8 cellular contexts compared by ENCODE assay signal in genomic region chr6:3209114-3210023, GRCh38. TPM values are rescaled to one million over a fixed set of nuclear protein-coding genes. Genes with fewer than 3 reads are reported as not detected.
DNase-seq lines count a peak whose midpoint lies in the region; ATAC-seq, FAIRE-seq and TF ChIP-seq lines count a peak whose summit lies in the region.

No MANE protein-coding gene starts in this region.

- H2AFZ ChIP-seq in OCI-LY7 (ENCODE audit: low read length) (peak overlapping the region; percentile 83), keratinocyte (ENCODE audit: control insufficient read depth, low read length) (peak overlapping the region; percentile 88)

- peaks cover 21% of the 10 kb centered on the region for H3K4me1 ChIP-seq in OCI-LY7 (ENCODE audit: insufficient read depth, low read length, poor library complexity, severe bottlenecking)
- H3K4me1 ChIP-seq in ascending aorta, result peaks cover 3 to 27% of the 10 kb centered on the region in 2 donors
- peaks cover 35% of the 10 kb centered on the region for H3K4me1 ChIP-seq in keratinocyte (ENCODE audit: control insufficient read depth, extremely low read depth, insufficient read depth, low read length)

- POLR2A ChIA-PET in OCI-LY7 (lab: Charles Lee), result interaction anchor here (0.5 to 1.4 kb wide), 4 partner anchors 9 to 257 kb away, joined by 3 to 4 read pairs (median 4); no protein-coding TSS in a partner anchor

- TF ChIP-seq CTCF in OCI-LY7 (conservative IDR thresholded peaks at IDR 0.05; ENCODE audit: low read length) (no peak), ascending aorta (IDR thresholded peaks at IDR 0.05) (no peak), keratinocyte (optimal IDR thresholded peaks at IDR 0.05 in 1 of 3, IDR thresholded peaks at IDR 0.05 in 1 of 3, conservative IDR thresholded peaks at IDR 0.05 in 1 of 3; ENCODE audit: extremely low read depth in 1 of 3, insufficient read depth in 2 of 3, low read length in 3 of 3) (peak; percentile 44 to 66 (median 46))

- H3K4me2 ChIP-seq in OCI-LY7 (ENCODE audit: low read length) (peak overlapping the region; percentile 22), keratinocyte (ENCODE audit: control insufficient read depth, extremely low read depth, insufficient read depth, low read depth, low read length) (peak overlapping the region; percentile 83)

- CTCF ChIA-PET in OCI-LY7 (lab: Charles Lee; ENCODE audit: unreplicated experiment), result no interaction called here

- dilution Hi-C loops in keratinocyte (cut with MboI; ENCODE audit: extremely low pct_ligation_motif_present, low sequenced_read_pairs), result no loop called here

- H3K27me3 ChIP-seq in ascending aorta, result no peaks in the 10 kb centered on the region
- H3K27me3 ChIP-seq in keratinocyte (ENCODE audit: control insufficient read depth, extremely low read depth, insufficient read depth, low read length), result no peaks in the 10 kb centered on the region

- no TSS peak for BruUV-seq in OCI-LY7 (replicated peaks; lab: Mats Ljungman, UMichigan)

- peak; percentile 42 for ATAC-seq in HG03108 (IDR thresholded peaks at IDR 0.05; ENCODE audit: unreplicated experiment)

- DNase-seq in stimulated activated naive CD4-positive, alpha-beta T cell treated with Interleukin-2 at 50 U/mL for 16 hours (lab: John Stamatoyannopoulos, UW), result peak; percentile 79
- DNase-seq in stimulated activated naive CD4-positive, alpha-beta T cell (lab: John Stamatoyannopoulos, UW), result no peak
- DNase-seq in OCI-LY7 (ENCODE audit: low spot score) (peak; percentile 42), ascending aorta (ENCODE audit: low spot score in 2 of 2) (peak in 1 of 2 donors; percentile 70), keratinocyte (ENCODE audit: low read depth, low spot score) (peak; percentile 95), NCI-H1105 treated with DMSO at 0.1 percent for 48 hours (lab: John Stamatoyannopoulos, UW) (no peak)
- peak; percentile 33 to 48 for DNase-seq in stimulated activated CD8-positive, alpha-beta memory T cell treated with anti-CD3 and anti-CD28 coated beads, Interleukin-2, amount 100 ng/mL, for 48 hours (ENCODE audit: low read depth in 2 of 2)

- H3K9me2 ChIP-seq in OCI-LY7 (ENCODE audit: insufficient read depth, low read length), result no peaks in the 10 kb centered on the region

- FAIRE-seq in keratinocyte (lab: Jason Lieb, UNC), result peak; percentile 73

- H3K79me2 ChIP-seq in OCI-LY7 (ENCODE audit: insufficient read depth, low read depth, low read length) (no peaks in the 10 kb centered on the region), keratinocyte (ENCODE audit: control insufficient read depth, insufficient read depth, low read length) (no peaks in the 10 kb centered on the region)

- H3K4me3 ChIP-seq in OCI-LY7 (ENCODE audit: low read depth, low read length, poor library complexity, severe bottlenecking), result no peak overlapping the region
- H3K4me3 ChIP-seq in ascending aorta, result no peak overlapping the region
- peak overlapping the region in 1 of 3 experiments; percentile 36 for H3K4me3 ChIP-seq in keratinocyte (ENCODE audit: control insufficient read depth in 2 of 3, extremely low read depth in 1 of 3, insufficient read depth in 2 of 3, low read depth in 1 of 3, low read length in 3 of 3)

- no peaks in the 10 kb centered on the region for H3K9me1 ChIP-seq in keratinocyte (ENCODE audit: control insufficient read depth, extremely low read depth, insufficient read depth, low read length)

- no peaks in the 10 kb centered on the region for H3K9me3 ChIP-seq in OCI-LY7 (ENCODE audit: low read length)
- peaks cover 0 to 7% of the 10 kb centered on the region in 2 donors for H3K9me3 ChIP-seq in ascending aorta
- H3K9me3 ChIP-seq in keratinocyte (ENCODE audit: control insufficient read depth, low read depth, low read length), result no peaks in the 10 kb centered on the region

- peak overlapping the region; percentile 67 for H3K9ac ChIP-seq in keratinocyte (ENCODE audit: control insufficient read depth, extremely low read depth, insufficient read depth, low read length)

- no peak overlapping the region for H3K27ac ChIP-seq in OCI-LY7 (ENCODE audit: low read depth, low read length, poor library complexity, severe bottlenecking)
- H3K27ac ChIP-seq in ascending aorta, result peak overlapping the region; percentile 15 to 64
- H3K27ac ChIP-seq in keratinocyte (ENCODE audit: control insufficient read depth, insufficient read depth, low read length), result peak overlapping the region; percentile 81

- H4K20me1 ChIP-seq in OCI-LY7 (ENCODE audit: insufficient read depth, low read length) (no peaks in the 10 kb centered on the region), keratinocyte (ENCODE audit: control insufficient read depth, extremely low read depth, insufficient read depth, low read length) (no peaks in the 10 kb centered on the region)

- H3K36me3 ChIP-seq in OCI-LY7 (ENCODE audit: insufficient read depth, low read length) (no peaks in the 10 kb centered on the region), ascending aorta (no peaks in the 10 kb centered on the region), keratinocyte (ENCODE audit: control insufficient read depth in 2 of 2, extremely low read depth in 1 of 2, insufficient read depth in 2 of 2, low read length in 2 of 2) (no peaks in the 10 kb centered on the region)

- intact Hi-C loops in OCI-LY7 (cut with micrococcal nuclease; ENCODE audit: unreplicated experiment) (loop anchor here (2.0 kb wide), 1 partner anchor 83 kb away; no protein-coding TSS in a partner anchor), ascending aorta (cut with DNase I) (loop anchor here (2.0 kb wide), 2 partner anchors 17 to 53 kb away; partner anchors contain the start of genes TUBB2A and TUBB2B)

RNA-seq across cellular contexts. Expression of gene TUBB2B, which starts 18.1 kb away (rescaled TPM):
- total RNA-seq in OCI-LY7 (2014; rRNA removed; shearing (Covaris generic)), result not detected in 2 replicates
- total RNA-seq in OCI-LY7 (2022) (0.27 and 0.33 TPM in 2 replicates), ascending aorta (not detected)
- 0.04 TPM in 1 of 3 replicates, not detected in the others for polyA plus RNA-seq in keratinocyte
- polyA plus RNA-seq in keratinocyte (2011; ENCODE audit: low read depth), result 1.0 TPM
- polyA plus RNA-seq in keratinocyte (2011; cell fraction: cytosol; rRNA removed), result 0.04 and 0.09 TPM in 2 replicates
- not detected in 2 replicates for polyA plus RNA-seq in keratinocyte (2011; cell fraction: nucleus; rRNA removed)
- polyA plus RNA-seq in keratinocyte (2012; ENCODE audit: low replicate concordance), result 2.1 TPM in 1 of 2 replicates, not detected in the other
- 0.13 to 0.51 TPM in 2 of 3 replicates, not detected in the other for polyA minus RNA-seq in keratinocyte
- not detected for polyA minus RNA-seq in keratinocyte (2011; cell fraction: cytosol; rRNA and poly(A)+ RNA removed)
- not detected in 2 replicates for polyA minus RNA-seq in keratinocyte (2011; cell fraction: nucleus; rRNA and poly(A)+ RNA removed)

RNA-seq across cellular contexts. Expression of gene PSMG4, which starts 49.4 kb away (rescaled TPM):
- 58.3 and 65.4 TPM in 2 replicates for total RNA-seq in OCI-LY7 (2014; rRNA removed; shearing (Covaris generic))
- total RNA-seq in OCI-LY7 (2022) (43.3 and 48.9 TPM in 2 replicates), ascending aorta (23.9 TPM)
- 9.9 to 19.7 TPM (median 16.3 TPM) in 3 replicates for polyA plus RNA-seq in keratinocyte
- 5.6 TPM for polyA plus RNA-seq in keratinocyte (2011; ENCODE audit: low read depth)
- polyA plus RNA-seq in keratinocyte (2011; cell fraction: cytosol; rRNA removed), result 8.8 and 12.3 TPM in 2 replicates
- polyA plus RNA-seq in keratinocyte (2011; cell fraction: nucleus; rRNA removed), result 9.2 and 9.7 TPM in 2 replicates
- 16.0 and 17.0 TPM in 2 replicates for polyA plus RNA-seq in keratinocyte (2012; ENCODE audit: low replicate concordance)
- polyA minus RNA-seq in keratinocyte, result 5.2 to 5.4 TPM (median 5.3 TPM) in 3 replicates
- polyA minus RNA-seq in keratinocyte (2011; cell fraction: cytosol; rRNA and poly(A)+ RNA removed), result 18.6 TPM
- polyA minus RNA-seq in keratinocyte (2011; cell fraction: nucleus; rRNA and poly(A)+ RNA removed), result 2.4 and 2.9 TPM in 2 replicates

RNA-seq across cellular contexts. Expression of gene TUBB2A, which starts 52.0 kb away (rescaled TPM):
- total RNA-seq in OCI-LY7 (2014; rRNA removed; shearing (Covaris generic)), result 33.0 and 42.1 TPM in 2 replicates
- 23.3 and 24.8 TPM in 2 replicates for total RNA-seq in OCI-LY7 (2022)
- total RNA-seq in ascending aorta, result 121 TPM
- 58.8 to 84.4 TPM (median 73.0 TPM) in 3 replicates for polyA plus RNA-seq in keratinocyte
- 96.2 TPM for polyA plus RNA-seq in keratinocyte (2011; ENCODE audit: low read depth)
- polyA plus RNA-seq in keratinocyte (2011; cell fraction: cytosol; rRNA removed), result 75.1 and 127 TPM in 2 replicates
- 79.8 and 104 TPM in 2 replicates for polyA plus RNA-seq in keratinocyte (2011; cell fraction: nucleus; rRNA removed)
- polyA plus RNA-seq in keratinocyte (2012; ENCODE audit: low replicate concordance), result 84.1 and 269 TPM in 2 replicates
- 53.2 to 87.1 TPM (median 66.5 TPM) in 3 replicates for polyA minus RNA-seq in keratinocyte
- polyA minus RNA-seq in keratinocyte (2011; cell fraction: cytosol; rRNA and poly(A)+ RNA removed), result 179 TPM
- 67.7 and 76.3 TPM in 2 replicates for polyA minus RNA-seq in keratinocyte (2011; cell fraction: nucleus; rRNA and poly(A)+ RNA removed)

Comparison
In these comparisons a context has a peak if more than half of its experiments do, and no peak if none do; other contexts are left out.
1. DNase-seq: peak in stimulated activated naive CD4-positive, alpha-beta T cell treated with Interleukin-2 at 50 U/mL for 16 hours (single experiment), OCI-LY7 (single experiment), keratinocyte (single experiment) and stimulated activated CD8-positive, alpha-beta memory T cell treated with anti-CD3 and anti-CD28 coated beads, Interleukin-2, amount 100 ng/mL, for 48 hours (2 of 2); none in stimulated activated naive CD4-positive, alpha-beta T cell (0 of 6) and NCI-H1105 treated with DMSO at 0.1 percent for 48 hours (single experiment).
2. CTCF ChIP-seq: peak in keratinocyte (3 of 3); none in OCI-LY7 (single experiment) and ascending aorta (0 of 3).